ENCODE assay signal across 20 cellular contexts in the genomic region with DNA sequence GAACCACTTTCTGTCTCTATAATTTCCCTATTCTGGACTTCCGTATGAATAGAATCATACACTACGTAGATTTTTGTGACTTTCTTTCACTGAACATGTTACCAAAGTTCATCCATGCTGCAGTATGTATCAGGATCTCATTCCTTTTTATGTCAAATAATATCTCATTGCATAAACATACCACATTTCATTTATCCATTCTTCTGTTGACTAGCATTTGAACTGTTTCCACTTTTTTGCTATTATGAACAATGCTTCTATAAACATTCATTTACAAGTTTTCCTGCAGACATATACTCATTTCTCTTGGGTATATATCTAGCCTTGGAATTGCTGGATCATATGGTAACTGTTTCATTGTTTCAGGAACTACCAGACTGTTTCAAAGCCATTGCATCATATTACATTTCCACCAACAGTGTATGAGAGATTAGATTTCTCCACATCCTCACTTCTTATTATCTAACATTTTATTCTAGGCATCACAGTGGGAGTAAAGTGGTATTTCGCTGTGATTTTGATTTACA.
A peak's percentile ranks its signal among the peaks of the same experiment; 100 is the strongest.
DNase-seq lines count a peak whose midpoint lies in the region; ATAC-seq, FAIRE-seq and TF ChIP-seq lines count a peak whose summit lies in the region.
"Had no signal": no experiment of that assay in that cellular context is flagged by ENCODE, and none has a peak within 500 bp of the region (broad histone marks: within the 10 kb centered on the region; RNA-seq: fewer than 3 reads in every experiment).

No MANE protein-coding gene starts in this region.

- no peaks in the 10 kb centered on the region for H3K36me3 Mint-ChIP-seq in WTC11
- H3K36me3 Mint-ChIP-seq in endodermal cell (ENCODE audit: low read depth): peaks cover 4% of the 10 kb centered on the region

- H3K9me3 ChIP-seq in endodermal cell (ENCODE audit: control insufficient read depth, low read length): no peaks in the 10 kb centered on the region
- no peaks in the 10 kb centered on the region for H3K9me3 ChIP-seq in small intestine (ENCODE audit: control insufficient read depth, low read depth)
- H3K9me3 ChIP-seq: heart right ventricle had no signal

- H3K4me1 ChIP-seq in endodermal cell (ENCODE audit: control insufficient read depth, insufficient read depth, low read length) (no peaks in the 10 kb centered on the region), small intestine (ENCODE audit: control insufficient read depth in 2 of 2, insufficient read depth in 1 of 2, low read depth in 1 of 2, low read length in 1 of 2) (no peaks in the 10 kb centered on the region)
- H3K4me1 ChIP-seq: BLaER1 treated with 17β-estradiol and CSF1 and Interleukin-3, amounts not matched to agents 10 nM and 100 nM had no signal

- no peak overlapping the region for H3K9ac ChIP-seq in endodermal cell (ENCODE audit: extremely low read depth, low read length, poor library complexity, severe bottlenecking)
- H3K9ac ChIP-seq: BLaER1 treated with 17β-estradiol and CSF1 and Interleukin-3, amounts not matched to agents 10 nM and 100 nM had no signal

- WGBS in endodermal cell (ENCODE audit: insufficient coverage in 1 of 2, insufficient read length in 1 of 2), 2 experiments: 48 to 50% methylated on average over 2 of the region's 3 CpGs
- 65 to 82% (median 67%) methylated on average over 3 of the region's 3 CpGs for WGBS in small intestine, 3 donors

- DNase-seq in DMS53 treated with DMSO at 0.1 percent for 48 hours (lab: John Stamatoyannopoulos, UW; ENCODE audit: unreplicated experiment) (peak; percentile 83), LoVo (ENCODE audit: low spot score) (peak; percentile 16), WTC11 (ENCODE audit: low spot score) (no peak), fibroblast of the aortic adventitia (ENCODE audit: low read depth) (peak; percentile 95), KBM-7 (no peak), endodermal cell (no peak), small intestine (no peak)
- DNase-seq: activated CD4-positive, alpha-beta T cell treated with anti-CD3 and anti-CD28 coated beads, Interleukin-2, amount 10 ng/mL, durations not matched to agents 24 days and 14 days; activated naive CD8-positive, alpha-beta T cell treated with anti-CD3 and anti-CD28 coated beads, Interleukin-2, amount 10 ng/mL, durations not matched to agents 7 days and 5 days; DND-41; heart right ventricle; KG1; NCI-H1694 treated with DMSO at 0.1 percent for 48 hours; occipital lobe; Right ventricle myocardium superior; stimulated activated naive CD8-positive, alpha-beta T cell treated with anti-CD3 and anti-CD28 coated beads, Interleukin-15, amount 100 ng/mL, for 72 hours had no signal

- H3K27me3 Mint-ChIP-seq in WTC11 (ENCODE audit: low read depth) (no peaks in the 10 kb centered on the region), endodermal cell (ENCODE audit: insufficient read depth) (no peaks in the 10 kb centered on the region)
- H3K27me3 Mint-ChIP-seq: activated CD4-positive, alpha-beta T cell treated with anti-CD3 and anti-CD28 coated beads, Interleukin-2, amount 10 ng/mL, durations not matched to agents 24 days and 14 days; activated naive CD8-positive, alpha-beta T cell treated with anti-CD3 and anti-CD28 coated beads, Interleukin-2, amount 10 ng/mL, durations not matched to agents 7 days and 5 days; stimulated activated naive CD8-positive, alpha-beta T cell treated with anti-CD3 and anti-CD28 coated beads, Interleukin-15, amount 100 ng/mL, for 72 hours had no signal

- ATAC-seq in WTC11 (no peak), HG03025 (IDR thresholded peaks at IDR 0.05; ENCODE audit: low FRiP score, unreplicated experiment) (no peak)
- ATAC-seq: heart right ventricle; stimulated activated naive CD8-positive, alpha-beta T cell treated with anti-CD3 and anti-CD28 coated beads, Interleukin-15, amount 100 ng/mL, for 72 hours had no signal

- CTCF ChIA-PET in WTC11 (lab: Charles Lee): no interaction called here

- H3K27ac ChIP-seq in endodermal cell (ENCODE audit: low read depth, low read length) (no peak overlapping the region), small intestine (ENCODE audit: low read depth in 1 of 2, low read length in 1 of 2) (no peak overlapping the region)
- H3K27ac ChIP-seq: BLaER1 treated with 17β-estradiol and CSF1 and Interleukin-3, amounts not matched to agents 10 nM and 100 nM; heart right ventricle had no signal

- no peaks in the 10 kb centered on the region for H3K9me3 Mint-ChIP-seq in WTC11
- H3K9me3 Mint-ChIP-seq in endodermal cell: no peaks in the 10 kb centered on the region
- H3K9me3 Mint-ChIP-seq: activated CD4-positive, alpha-beta T cell treated with anti-CD3 and anti-CD28 coated beads, Interleukin-2, amount 10 ng/mL, durations not matched to agents 24 days and 14 days; activated naive CD8-positive, alpha-beta T cell treated with anti-CD3 and anti-CD28 coated beads, Interleukin-2, amount 10 ng/mL, durations not matched to agents 7 days and 5 days; stimulated activated naive CD8-positive, alpha-beta T cell treated with anti-CD3 and anti-CD28 coated beads, Interleukin-15, amount 100 ng/mL, for 72 hours had no signal

- FAIRE-seq in small intestine (lab: Jason Lieb, UNC): no peak
- FAIRE-seq: endothelial cell of umbilical vein, H1 had no signal

- POLR2A ChIA-PET in WTC11 (lab: Charles Lee): no interaction called here

- in situ Hi-C loops in KBM-7 (cut with MboI; ENCODE audit: low pct_unique_long_range_greater_than_20kb, low sequenced_read_pairs): no loop called here

- TF ChIP-seq CTCF in WTC11 (IDR thresholded peaks at IDR 0.05) (no peak), fibroblast of the aortic adventitia (IDR thresholded peaks at IDR 0.05; ENCODE audit: insufficient read depth, low read length) (no peak), endodermal cell (conservative IDR thresholded peaks at IDR 0.05) (no peak)

- H3K27me3 ChIP-seq in endodermal cell (ENCODE audit: control insufficient read depth, insufficient read depth, low read length, poor library complexity, severe bottlenecking): no peaks in the 10 kb centered on the region
- no peaks in the 10 kb centered on the region for H3K27me3 ChIP-seq in small intestine (ENCODE audit: control insufficient read depth in 2 of 2, insufficient read depth in 2 of 2, low read length in 2 of 2)
- H3K27me3 ChIP-seq: BLaER1 treated with 17β-estradiol and CSF1 and Interleukin-3, amounts not matched to agents 10 nM and 100 nM; heart right ventricle had no signal

- H3K4me3 Mint-ChIP-seq in WTC11: no peak overlapping the region
- no peak overlapping the region for H3K4me3 Mint-ChIP-seq in endodermal cell
- H3K4me3 Mint-ChIP-seq: activated CD4-positive, alpha-beta T cell treated with anti-CD3 and anti-CD28 coated beads, Interleukin-2, amount 10 ng/mL, durations not matched to agents 24 days and 14 days; activated naive CD8-positive, alpha-beta T cell treated with anti-CD3 and anti-CD28 coated beads, Interleukin-2, amount 10 ng/mL, durations not matched to agents 7 days and 5 days; stimulated activated naive CD8-positive, alpha-beta T cell treated with anti-CD3 and anti-CD28 coated beads, Interleukin-15, amount 100 ng/mL, for 72 hours had no signal

- H3K36me3 ChIP-seq in endodermal cell (ENCODE audit: control insufficient read depth, insufficient read depth, low read length): no peaks in the 10 kb centered on the region
- H3K36me3 ChIP-seq in small intestine (ENCODE audit: control insufficient read depth in 2 of 2, insufficient read depth in 2 of 2, low read length in 2 of 2): peaks cover 0 to 3% of the 10 kb centered on the region in 2 donors

- H3K27ac Mint-ChIP-seq in WTC11 (no peak overlapping the region), endodermal cell (no peak overlapping the region)
- H3K27ac Mint-ChIP-seq: activated CD4-positive, alpha-beta T cell treated with anti-CD3 and anti-CD28 coated beads, Interleukin-2, amount 10 ng/mL, durations not matched to agents 24 days and 14 days; activated naive CD8-positive, alpha-beta T cell treated with anti-CD3 and anti-CD28 coated beads, Interleukin-2, amount 10 ng/mL, durations not matched to agents 7 days and 5 days had no signal

- H3K4me3 ChIP-seq in fibroblast of the aortic adventitia (ENCODE audit: low read depth, low read length) (no peak overlapping the region), endodermal cell (ENCODE audit: low read length) (no peak overlapping the region), small intestine (ENCODE audit: low read depth in 1 of 2, low read length in 2 of 2) (no peak overlapping the region)
- H3K4me3 ChIP-seq: BLaER1 treated with 17β-estradiol and CSF1 and Interleukin-3, amounts not matched to agents 10 nM and 100 nM; heart right ventricle had no signal

- H3K4me1 Mint-ChIP-seq in WTC11 (peaks cover 3% of the 10 kb centered on the region; the same call in 1 of the 2 replicates), endodermal cell (peaks cover 4% of the 10 kb centered on the region)
- H3K4me1 Mint-ChIP-seq: activated CD4-positive, alpha-beta T cell treated with anti-CD3 and anti-CD28 coated beads, Interleukin-2, amount 10 ng/mL, durations not matched to agents 24 days and 14 days; activated naive CD8-positive, alpha-beta T cell treated with anti-CD3 and anti-CD28 coated beads, Interleukin-2, amount 10 ng/mL, durations not matched to agents 7 days and 5 days; stimulated activated naive CD8-positive, alpha-beta T cell treated with anti-CD3 and anti-CD28 coated beads, Interleukin-15, amount 100 ng/mL, for 72 hours had no signal

TF ChIP-seq in WTC11, 78 proteins besides CTCF, POLR2A, EP300 and RAD21 (continues in another document):
- TF ChIP-seq ZNF396 (CRISPR knock-in tag; IDR thresholded peaks at IDR 0.05; ENCODE audit: borderline replicate concordance): no peak
- TF ChIP-seq HMGA2 (CRISPR knock-in tag; IDR thresholded peaks at IDR 0.05): no peak
- no peak for TF ChIP-seq CREB1 (CRISPR knock-in tag; IDR thresholded peaks at IDR 0.05)
- TF ChIP-seq NR2C2 (CRISPR knock-in tag; IDR thresholded peaks at IDR 0.05): no peak
- TF ChIP-seq, protein P1, sequence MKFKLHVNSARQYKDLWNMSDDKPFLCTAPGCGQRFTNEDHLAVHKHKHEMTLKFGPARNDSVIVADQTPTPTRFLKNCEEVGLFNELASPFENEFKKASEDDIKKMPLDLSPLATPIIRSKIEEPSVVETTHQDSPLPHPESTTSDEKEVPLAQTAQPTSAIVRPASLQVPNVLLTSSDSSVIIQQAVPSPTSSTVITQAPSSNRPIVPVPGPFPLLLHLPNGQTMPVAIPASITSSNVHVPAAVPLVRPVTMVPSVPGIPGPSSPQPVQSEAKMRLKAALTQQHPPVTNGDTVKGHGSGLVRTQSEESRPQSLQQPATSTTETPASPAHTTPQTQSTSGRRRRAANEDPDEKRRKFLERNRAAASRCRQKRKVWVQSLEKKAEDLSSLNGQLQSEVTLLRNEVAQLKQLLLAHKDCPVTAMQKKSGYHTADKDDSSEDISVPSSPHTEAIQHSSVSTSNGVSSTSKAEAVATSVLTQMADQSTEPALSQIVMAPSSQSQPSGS (CRISPR knock-in tag; IDR thresholded peaks at IDR 0.05; ENCODE audit: borderline replicate concordance, low read depth): no peak
- peak; percentile 39; the same call in 1 of the 2 replicates for TF ChIP-seq GABPB1 (CRISPR knock-in tag; IDR thresholded peaks at IDR 0.05)

Comparison
In these comparisons a context has a peak if more than half of its experiments do, and no peak if none do; other contexts are left out.
1. DNase-seq: peak in DMS53 treated with DMSO at 0.1 percent for 48 hours (single experiment), LoVo (single experiment) and fibroblast of the aortic adventitia (single experiment); none in WTC11 (single experiment), KBM-7 (single experiment), endodermal cell (single experiment) and small intestine (single experiment).